8 cellular contexts compared by ENCODE assay signal in genomic region chr9:128702445-128702948, GRCh38. TPM values are rescaled to one million over a fixed set of nuclear protein-coding genes. Genes with fewer than 3 reads are reported as not detected.
DNase-seq lines count a peak whose midpoint lies in the region; ATAC-seq and TF ChIP-seq lines count a peak whose summit lies in the region.

TSS of gene PKN3 (plus strand) at chr9:128702503. CDS start at chr9:128702916, 413 bp downstream.

- H3K9me3 ChIP-seq in right cardiac atrium (ENCODE audit: control insufficient read depth, low read length), result no peaks in the 10 kb centered on the region

- 0 out of 2 replicates have a peak, but pooled peaks cover 2% of the 10 kb centered on the region for H4K20me1 ChIP-seq in GM23338 (replicated peaks; ENCODE audit: insufficient read depth)

- H3K27me3 Mint-ChIP-seq in GM23338 (ENCODE audit: insufficient read depth, low read depth, poor library complexity), result peaks cover 22% of the 10 kb centered on the region

- H3K27ac Mint-ChIP-seq in GM23338, result no peak within 1 kb of the TSS

- no peaks in the 10 kb centered on the region for H3K36me3 ChIP-seq in GM23338 (ENCODE audit: insufficient read depth)

- intact Hi-C loops in T-helper 1 cell treated with Interleukin-12 subunit alpha and Interleukin-12 subunit beta and Interleukin-4 antibody, amounts not matched to agents 30 ng/mL and 1 ng/mL, for 36 hours (cut with micrococcal nuclease), result loop anchor here (1.0 to 2.0 kb wide), 4 partner anchors 12 to 179 kb away; partner anchors contain the start of genes ENDOG, KYAT1 and ZDHHC12
- intact Hi-C loops in right cardiac atrium (cut with DNase I), result no loop called here

- H3K27ac ChIP-seq in GM23338 (ENCODE audit: low read depth), result 0 out of 2 replicates have a peak within 1 kb of the TSS, but pooled peaks have one; percentile 39
- H3K27ac ChIP-seq in right cardiac atrium (ENCODE audit: low read length), result peak within 1 kb of the TSS; percentile 77

- under 1% methylated on average over 65 of the region's 65 CpGs for WGBS in right cardiac atrium

- H3K4me1 ChIP-seq in GM23338 (ENCODE audit: insufficient read depth) (peaks cover 5% of the 10 kb centered on the region; the same call in 1 of the 2 replicates), right cardiac atrium (ENCODE audit: control insufficient read depth, insufficient read depth, low read length) (no peaks in the 10 kb centered on the region)

- H3K4me3 ChIP-seq in GM23338 (peak within 1 kb of the TSS; percentile 83), right cardiac atrium (ENCODE audit: low read length) (peak within 1 kb of the TSS; percentile 75)

- peaks cover 32% of the 10 kb centered on the region for H3F3A ChIP-seq in GM23338 (replicated peaks; ENCODE audit: low read depth)

- peak within 1 kb of the TSS; percentile 86 for H3K4me2 ChIP-seq in GM23338

- H3K9me3 Mint-ChIP-seq in GM23338, result no peaks in the 10 kb centered on the region; the same call in 2 of the 3 replicates

- peak within 1 kb of the TSS; percentile 83 for H3K4me3 Mint-ChIP-seq in GM23338

- ATAC-seq in GM23338 (peak; percentile 81), right cardiac atrium (peak; percentile 63 to 84)

- TF ChIP-seq CTCF in GM23338 (conservative IDR thresholded peaks at IDR 0.05; ENCODE audit: low read depth in 2 of 2), result peak; percentile 84

- H3K9me2 ChIP-seq in GM23338 (ENCODE audit: insufficient read depth), result no peaks in the 10 kb centered on the region

- H3K27me3 ChIP-seq in GM23338 (ENCODE audit: insufficient read depth), result no peaks in the 10 kb centered on the region; the same call in 1 of the 2 replicates
- H3K27me3 ChIP-seq in right cardiac atrium (ENCODE audit: control insufficient read depth, insufficient read depth), result no peaks in the 10 kb centered on the region

- peak; percentile 78 for DNase-seq in G401 (ENCODE audit: low spot score)
- DNase-seq in GM23338 (ENCODE audit: low spot score), result peak; percentile 96
- peak; percentile 85 for DNase-seq in M059J (ENCODE audit: low read depth)
- DNase-seq in amniotic stem cell (lab: John Stamatoyannopoulos, UW), result peak; percentile 79
- peak; percentile 90 to 95 (median 95) for DNase-seq in right cardiac atrium
- peak; percentile 43 for DNase-seq in renal cortical epithelial cell (ENCODE audit: low read depth)
- DNase-seq in NCI-H187 treated with DMSO at 0.1 percent for 48 hours (lab: John Stamatoyannopoulos, UW), result no peak

- peaks cover 4% of the 10 kb centered on the region for H3K36me3 Mint-ChIP-seq in GM23338 (ENCODE audit: low read depth)

- H3K4me1 Mint-ChIP-seq in GM23338, result peaks cover 5% of the 10 kb centered on the region; the same call in 1 of the 3 replicates

- in situ Hi-C loops in G401 (cut with HindIII; ENCODE audit: low sequenced_read_pairs), result no loop called here

- H3K79me2 ChIP-seq in GM23338 (replicated peaks; ENCODE audit: insufficient read depth), result no peaks in the 10 kb centered on the region

- H2AFZ ChIP-seq in GM23338, result peak within 1 kb of the TSS; percentile 96

TF ChIP-seq in GM23338, 12 proteins besides CTCF, POLR2A, EP300 and RAD21:
- TF ChIP-seq NANOG (IDR thresholded peaks at IDR 0.05; ENCODE audit: borderline replicate concordance), result no peak
- no peak for TF ChIP-seq ZNF462 (CRISPR knock-in tag; IDR thresholded peaks at IDR 0.05)
- TF ChIP-seq, protein P1, sequence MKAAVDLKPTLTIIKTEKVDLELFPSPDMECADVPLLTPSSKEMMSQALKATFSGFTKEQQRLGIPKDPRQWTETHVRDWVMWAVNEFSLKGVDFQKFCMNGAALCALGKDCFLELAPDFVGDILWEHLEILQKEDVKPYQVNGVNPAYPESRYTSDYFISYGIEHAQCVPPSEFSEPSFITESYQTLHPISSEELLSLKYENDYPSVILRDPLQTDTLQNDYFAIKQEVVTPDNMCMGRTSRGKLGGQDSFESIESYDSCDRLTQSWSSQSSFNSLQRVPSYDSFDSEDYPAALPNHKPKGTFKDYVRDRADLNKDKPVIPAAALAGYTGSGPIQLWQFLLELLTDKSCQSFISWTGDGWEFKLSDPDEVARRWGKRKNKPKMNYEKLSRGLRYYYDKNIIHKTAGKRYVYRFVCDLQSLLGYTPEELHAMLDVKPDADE (IDR thresholded peaks at IDR 0.05), result no peak
- TF ChIP-seq POLR2AphosphoS5 (IDR thresholded peaks at IDR 0.05; ENCODE audit: low read depth), result peak; percentile 64; the same call in 1 of the 2 replicates

RNA-seq across cellular contexts. Expression of gene PKN3, which starts in this region (rescaled TPM):
- total RNA-seq in G401 (2014; rRNA removed; shearing (Covaris generic)), result 34.8 and 36.7 TPM in 2 replicates
- total RNA-seq in GM23338 (2014; rRNA removed; shearing (Covaris generic)), result 16.3 and 17.7 TPM in 2 replicates
- polyA plus RNA-seq in GM23338 (2016; fragmentation: Nextera tagmentation; extraction: Ambion mirVana) (6.2 and 6.7 TPM in 2 replicates), right cardiac atrium (6.5 TPM)
- total RNA-seq in M059J (2014; rRNA removed; shearing (Covaris generic)), result 3.5 and 7.4 TPM in 2 replicates
- 10.7 and 11.1 TPM in 2 replicates for total RNA-seq in T-helper 1 cell treated with Interleukin-12 subunit alpha and Interleukin-12 subunit beta and Interleukin-4 antibody, amounts not matched to agents 30 ng/mL and 1 ng/mL, for 36 hours
- total RNA-seq in right cardiac atrium (1 to 10 TPM; 4.7 to 8.7 (median 7.4) TPM), renal cortical epithelial cell (2.8 and 5.2 TPM in 2 replicates)
